Comparison of ENCODE assay signal across 8 cellular contexts in genomic region chr22:44025171-44026065, GRCh38. TPM values are rescaled to one million over a fixed set of nuclear protein-coding genes. Genes with fewer than 3 reads are reported as not detected.
DNase-seq lines count a peak whose midpoint lies in the region; ATAC-seq and TF ChIP-seq lines count a peak whose summit lies in the region.

No MANE protein-coding gene starts in this region.

- BruUV-seq in OCI-LY7 (replicated peaks; lab: Mats Ljungman, UMichigan) = no TSS peak

- peak overlapping the region; percentile 76; the same call in 1 of the 2 replicates for H3K4me2 ChIP-seq in OCI-LY7 (ENCODE audit: low read length)

- peaks cover 25% of the 10 kb centered on the region for H3K4me1 ChIP-seq in OCI-LY7 (ENCODE audit: insufficient read depth, low read length, poor library complexity, severe bottlenecking)

- peak; percentile 61 for DNase-seq in activated CD4-positive, alpha-beta T cell treated with anti-CD3 and anti-CD28 coated beads, Interleukin-2, amount 10 ng/mL, durations not matched to agents 24 days and 14 days
- DNase-seq in activated CD4-positive, alpha-beta T cell treated with anti-CD3 and anti-CD28 coated beads, Interleukin-2, amount 50 U/mL, for 48 hours = no peak
- peak; percentile 72 for DNase-seq in OCI-LY7 (ENCODE audit: low spot score)
- no peak for DNase-seq in coronary artery (ENCODE audit: low spot score)
- no peak for DNase-seq in neural crest cell (ENCODE audit: low read depth, low spot score)
- DNase-seq in NCI-H2196 (lab: John Stamatoyannopoulos, UW; ENCODE audit: unreplicated experiment) = no peak
- no peak for DNase-seq in NCI-H2227 treated with DMSO at 0.1 percent for 48 hours (lab: John Stamatoyannopoulos, UW)

- H4K20me1 ChIP-seq in OCI-LY7 (ENCODE audit: insufficient read depth, low read length) = no peaks in the 10 kb centered on the region

- no peaks in the 10 kb centered on the region for H3K9me3 ChIP-seq in OCI-LY7 (ENCODE audit: low read length)

- no peaks in the 10 kb centered on the region for H3K79me2 ChIP-seq in OCI-LY7 (ENCODE audit: insufficient read depth, low read depth, low read length)

- H3K36me3 Mint-ChIP-seq in activated CD4-positive, alpha-beta T cell treated with anti-CD3 and anti-CD28 coated beads, Interleukin-2, amount 10 ng/mL, durations not matched to agents 24 days and 14 days (ENCODE audit: low read depth) = peaks cover 39% of the 10 kb centered on the region
- no peaks in the 10 kb centered on the region for H3K36me3 Mint-ChIP-seq in neural crest cell (ENCODE audit: low read depth)

- peak overlapping the region; percentile 100 for H3K27ac Mint-ChIP-seq in activated CD4-positive, alpha-beta T cell treated with anti-CD3 and anti-CD28 coated beads, Interleukin-2, amount 10 ng/mL, durations not matched to agents 24 days and 14 days
- no peak overlapping the region for H3K27ac Mint-ChIP-seq in neural crest cell (ENCODE audit: unreplicated experiment)

- H3K9me3 Mint-ChIP-seq in activated CD4-positive, alpha-beta T cell treated with anti-CD3 and anti-CD28 coated beads, Interleukin-2, amount 10 ng/mL, durations not matched to agents 24 days and 14 days = no peaks in the 10 kb centered on the region
- no peaks in the 10 kb centered on the region for H3K9me3 Mint-ChIP-seq in neural crest cell

- H3K4me3 Mint-ChIP-seq in activated CD4-positive, alpha-beta T cell treated with anti-CD3 and anti-CD28 coated beads, Interleukin-2, amount 10 ng/mL, durations not matched to agents 24 days and 14 days = peak overlapping the region; percentile 94
- H3K4me3 Mint-ChIP-seq in neural crest cell = peak overlapping the region; percentile 77

- H3K27ac ChIP-seq in OCI-LY7 (ENCODE audit: low read depth, low read length, poor library complexity, severe bottlenecking) (no peak overlapping the region), coronary artery (peak overlapping the region in 1 of 2 donors; percentile 92)

- intact Hi-C loops in activated CD4-positive, alpha-beta T cell treated with anti-CD3 and anti-CD28 coated beads, Interleukin-2, amount 10 ng/mL, durations not matched to agents 24 days and 14 days (cut with micrococcal nuclease) = no loop called here
- intact Hi-C loops in OCI-LY7 (cut with micrococcal nuclease; ENCODE audit: unreplicated experiment) = no loop called here

- no peaks in the 10 kb centered on the region for H3K9me2 ChIP-seq in OCI-LY7 (ENCODE audit: insufficient read depth, low read length)

- ATAC-seq in HG02763 (IDR thresholded peaks at IDR 0.05; ENCODE audit: unreplicated experiment) = peak; percentile 52

- TF ChIP-seq CTCF in OCI-LY7 (conservative IDR thresholded peaks at IDR 0.05; ENCODE audit: low read length) (no peak), coronary artery (IDR thresholded peaks at IDR 0.05) (no peak), neural crest cell (conservative IDR thresholded peaks at IDR 0.05) (no peak)

- CTCF ChIA-PET in OCI-LY7 (lab: Charles Lee; ENCODE audit: unreplicated experiment) = no interaction called here

- H3K4me3 ChIP-seq in OCI-LY7 (ENCODE audit: low read depth, low read length, poor library complexity, severe bottlenecking) (no peak overlapping the region), coronary artery (peak overlapping the region; percentile 85)

- peaks cover 46% of the 10 kb centered on the region for H3K4me1 Mint-ChIP-seq in activated CD4-positive, alpha-beta T cell treated with anti-CD3 and anti-CD28 coated beads, Interleukin-2, amount 10 ng/mL, durations not matched to agents 24 days and 14 days
- H3K4me1 Mint-ChIP-seq in neural crest cell = peaks cover 32% of the 10 kb centered on the region

- POLR2A ChIA-PET in OCI-LY7 (lab: Charles Lee) = no interaction called here

- H3K36me3 ChIP-seq in OCI-LY7 (ENCODE audit: insufficient read depth, low read length) = no peaks in the 10 kb centered on the region

- no peaks in the 10 kb centered on the region for H3K27me3 Mint-ChIP-seq in activated CD4-positive, alpha-beta T cell treated with anti-CD3 and anti-CD28 coated beads, Interleukin-2, amount 10 ng/mL, durations not matched to agents 24 days and 14 days
- H3K27me3 Mint-ChIP-seq in neural crest cell (ENCODE audit: low read depth) = no peaks in the 10 kb centered on the region

- no peak overlapping the region for H2AFZ ChIP-seq in OCI-LY7 (ENCODE audit: low read length)

RNA-seq across cellular contexts. Expression of gene PARVB, which starts 1.3 kb away (rescaled TPM):
- total RNA-seq in activated CD4-positive, alpha-beta T cell treated with anti-CD3 and anti-CD28 coated beads, Interleukin-2, amount 10 ng/mL, durations not matched to agents 24 days and 14 days = 107 and 112 TPM in 2 replicates
- total RNA-seq in OCI-LY7 (2014; rRNA removed; shearing (Covaris generic)) = 0.05 TPM in 1 of 2 replicates, not detected in the other
- total RNA-seq in OCI-LY7 (2022) (0.34 and 0.42 TPM in 2 replicates), neural crest cell (19.6 and 21.8 TPM in 2 replicates)

Comparison
In these comparisons a context has a peak if more than half of its experiments do, and no peak if none do; other contexts are left out.
1. DNase-seq: peak in activated CD4-positive, alpha-beta T cell treated with anti-CD3 and anti-CD28 coated beads, Interleukin-2, amount 10 ng/mL, durations not matched to agents 24 days and 14 days (single experiment) and OCI-LY7 (single experiment); none in activated CD4-positive, alpha-beta T cell treated with anti-CD3 and anti-CD28 coated beads, Interleukin-2, amount 50 U/mL, for 48 hours (0 of 2), coronary artery (single experiment), neural crest cell (single experiment), NCI-H2196 (single experiment) and NCI-H2227 treated with DMSO at 0.1 percent for 48 hours (single experiment).
2. RNA of gene PARVB, which starts 1.3 kb away (total RNA-seq): 107 to 112 TPM in activated CD4-positive, alpha-beta T cell treated with anti-CD3 and anti-CD28 coated beads, Interleukin-2, amount 10 ng/mL, durations not matched to agents 24 days and 14 days and 19.6 to 21.8 TPM in neural crest cell; 0.05 to 0.42 TPM in OCI-LY7; every median in the first group is over 10 times any median in the second.